In the genomic region with DNA sequence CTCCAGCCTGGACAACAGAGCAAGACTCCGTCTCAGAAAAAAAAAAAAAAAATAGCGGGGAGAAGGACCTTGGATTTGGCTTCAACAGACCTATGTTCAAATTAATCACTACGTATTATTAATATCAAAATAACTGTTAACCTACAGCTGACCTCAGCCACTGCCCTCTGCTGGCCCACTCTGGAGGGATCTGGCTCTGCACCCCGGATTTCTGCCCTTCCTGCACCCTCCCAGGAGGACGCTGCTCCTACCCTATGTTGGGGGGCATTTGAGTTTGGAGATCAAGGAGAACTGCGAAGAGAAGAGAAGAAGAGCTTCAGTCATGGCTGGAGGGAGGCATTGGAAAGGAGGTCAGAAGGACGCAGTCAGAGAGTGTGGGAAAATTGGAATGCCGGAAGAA, we compare ENCODE assay signal across 19 cellular contexts.
DNase-seq lines count a peak whose midpoint lies in the region; ATAC-seq, FAIRE-seq and TF ChIP-seq lines count a peak whose summit lies in the region.
"Had no signal": no experiment of that assay in that cellular context is flagged by ENCODE, and none has a peak within 500 bp of the region (broad histone marks: within the 10 kb centered on the region; RNA-seq: fewer than 3 reads in every experiment).

No MANE protein-coding gene starts in this region.

- in situ Hi-C loops in K562 (cut with MboI): no loop called here

- no peak overlapping the region for H2BK12ac ChIP-seq in H9 (ENCODE audit: insufficient read length, low read depth, low read length)
- H2BK12ac ChIP-seq in mesenchymal stem cell (ENCODE audit: low read length in 2 of 2): no peak overlapping the region

- peaks cover 17 to 19% of the 10 kb centered on the region in 2 experiments for H3K4me1 Mint-ChIP-seq in H9
- H3K4me1 Mint-ChIP-seq: activated B cell treated with CpG ODN at 0.5 μM for 24 hours, IgD-negative memory B cell had no signal

- H3K27me3 Mint-ChIP-seq in H9 (ENCODE audit: low read depth): peaks cover 4% of the 10 kb centered on the region; the same call in 1 of the 2 replicates

- no peak for TF ChIP-seq POLR2A in K562 (conservative IDR thresholded peaks at IDR 0.05)

- no peak overlapping the region for H4K91ac ChIP-seq in H9 (ENCODE audit: insufficient read length, low read depth, low read length)
- H4K91ac ChIP-seq in mesenchymal stem cell (ENCODE audit: low read length): no peak overlapping the region

- DNase-seq in BE2C: no peak
- no peak for DNase-seq in H9
- DNase-seq in K562 (ENCODE audit: extremely low read depth in 1 of 4, low spot score in 3 of 4): no peak
- DNase-seq in mesenchymal stem cell: no peak
- DNase-seq in activated naive CD4-positive, alpha-beta T cell treated with Interleukin-2 at 50 U/mL for 16 hours: no peak
- DNase-seq in NCI-H128 (lab: John Stamatoyannopoulos, UW; ENCODE audit: unreplicated experiment): no peak
- DNase-seq: activated B cell treated with CpG ODN at 0.5 μM for 24 hours, cerebellar nuclear complex, NCI-H1417, NCI-H2171 treated with DMSO at 0.1 percent for 48 hours, NCI-H82, Peyer's patch, testis had no signal

- H3K9me3 ChIP-seq in BE2C (no peaks in the 10 kb centered on the region), H9 (ENCODE audit: control insufficient read depth, low read depth, low read length) (no peaks in the 10 kb centered on the region), K562 (replicated peaks; ENCODE audit: control insufficient read depth, insufficient read depth, low read depth, low read length) (no peaks in the 10 kb centered on the region), mesenchymal stem cell (ENCODE audit: control insufficient read depth, low read length) (no peaks in the 10 kb centered on the region)
- H3K9me3 ChIP-seq: Peyer's patch, testis had no signal

- H3K9ac ChIP-seq in H9 (ENCODE audit: extremely low read depth, insufficient read length, low read length): no peak overlapping the region
- H3K9ac ChIP-seq in K562 (ENCODE audit: insufficient read depth in 1 of 2, low read depth in 2 of 2, low read length in 2 of 2): no peak overlapping the region
- H3K9ac ChIP-seq in mesenchymal stem cell (ENCODE audit: low read length): no peak overlapping the region

- ATAC-seq in K562 (peak; percentile 52; the same call in 2 of the 3 replicates), GM21526 (IDR thresholded peaks at IDR 0.05; ENCODE audit: low FRiP score, unreplicated experiment) (no peak), GM19467 (IDR thresholded peaks at IDR 0.05; ENCODE audit: unreplicated experiment) (no peak)

- no peak overlapping the region for H2AFZ ChIP-seq in H9 (ENCODE audit: low read length)
- H2AFZ ChIP-seq in K562 (ENCODE audit: low read depth, low read length): no peak overlapping the region
- no peak overlapping the region for H2AFZ ChIP-seq in mesenchymal stem cell (ENCODE audit: low read depth, low read length)

- TF ChIP-seq RAD21 in K562 (CRISPR knock-in tag; conservative IDR thresholded peaks at IDR 0.05 in 1 of 2, IDR thresholded peaks at IDR 0.05 in 1 of 2): peak in 1 of 2 experiments; percentile 24; a peak in 2 of 4 replicates

- H2BK120ac ChIP-seq in H9 (ENCODE audit: low read depth, low read length, poor library complexity, severe bottlenecking) (no peak overlapping the region), mesenchymal stem cell (ENCODE audit: low read depth, low read length) (no peak overlapping the region)

- FAIRE-seq in K562 (lab: Jason Lieb, UNC): no peak
- FAIRE-seq: GM18507 had no signal

- POLR2A ChIA-PET in K562 (lab: Yijun Ruan, JAX): interaction anchor here (0.6 kb wide), 1 partner anchor 218 kb away, joined by 3 read pairs; no protein-coding TSS in a partner anchor

- H3K18ac ChIP-seq in H9 (ENCODE audit: insufficient read length, low read depth, low read length) (no peak overlapping the region), mesenchymal stem cell (ENCODE audit: low read depth in 1 of 2, low read length in 2 of 2) (no peak overlapping the region)

- peaks cover 7 to 8% of the 10 kb centered on the region in 2 experiments for H3K9me3 Mint-ChIP-seq in H9
- H3K9me3 Mint-ChIP-seq: activated B cell treated with CpG ODN at 0.5 μM for 24 hours; activated T-helper 2 cell treated with anti-CD3 and anti-CD28 coated beads, Interferon-gamma antibody, Interleukin-2, Interleukin-4, amounts not matched to agents 10 μg/mL and 5 μg/mL and 100 μg/mL, durations not matched to agents 14 hours and 24 hours and 36 hours; IgD-negative memory B cell had no signal

- H3K56ac ChIP-seq in H9 (ENCODE audit: insufficient read length, low read depth, low read length): no peak overlapping the region

- H4K20me1 ChIP-seq in H9 (ENCODE audit: control insufficient read depth, insufficient read depth, insufficient read length) (no peaks in the 10 kb centered on the region), K562 (replicated peaks; ENCODE audit: control insufficient read depth, insufficient read depth, low read length) (no peaks in the 10 kb centered on the region; the same call in 1 of the 2 replicates)

- no peaks in the 10 kb centered on the region for H3K36me3 ChIP-seq in BE2C
- no peaks in the 10 kb centered on the region for H3K36me3 ChIP-seq in K562 (ENCODE audit: control insufficient read depth, insufficient read depth, low read length)
- no peaks in the 10 kb centered on the region for H3K36me3 ChIP-seq in mesenchymal stem cell (ENCODE audit: control insufficient read depth in 1 of 2, insufficient read depth in 2 of 2, low read depth in 1 of 2, low read length in 2 of 2)
- H3K36me3 ChIP-seq: Peyer's patch had no signal

- no peak overlapping the region for H3K4ac ChIP-seq in H9 (ENCODE audit: low read depth, low read length)
- H3K4ac ChIP-seq in mesenchymal stem cell (ENCODE audit: low read depth in 1 of 2, low read length in 2 of 2): no peak overlapping the region

- H2BK20ac ChIP-seq in H9 (ENCODE audit: low read depth, low read length, poor library complexity, severe bottlenecking): no peak overlapping the region

- H3K23ac ChIP-seq in H9 (ENCODE audit: insufficient read length, low read depth, low read length) (no peak overlapping the region), mesenchymal stem cell (ENCODE audit: low read length in 2 of 2) (no peak overlapping the region)

- H3K9me1 ChIP-seq in K562 (ENCODE audit: control insufficient read depth, insufficient read depth, low read length): peaks cover 2% of the 10 kb centered on the region

- no peak overlapping the region for H4K8ac ChIP-seq in H9 (replicated peaks; ENCODE audit: insufficient read length, low read depth, low read length)
- H4K8ac ChIP-seq in mesenchymal stem cell (ENCODE audit: low read length): peak overlapping the region; percentile 39

- BruUV-seq in K562 (replicated peaks; lab: Mats Ljungman, UMichigan): no TSS peak

- H3K79me1 ChIP-seq in H9 (ENCODE audit: insufficient read depth, low read depth, low read length, poor library complexity, severe bottlenecking) (no peaks in the 10 kb centered on the region), mesenchymal stem cell (replicated peaks; ENCODE audit: low read length, poor library complexity, severe bottlenecking) (no peaks in the 10 kb centered on the region)

- H2BK15ac ChIP-seq in H9 (ENCODE audit: low read depth, low read length) (no peak overlapping the region), mesenchymal stem cell (ENCODE audit: low read depth, poor library complexity, severe bottlenecking) (no peak overlapping the region)

- no peaks in the 10 kb centered on the region for H3K27me3 ChIP-seq in BE2C
- H3K27me3 ChIP-seq in H9 (ENCODE audit: insufficient read depth, low read length): no peaks in the 10 kb centered on the region
- peaks cover 61 to 84% of the 10 kb centered on the region in 2 experiments for H3K27me3 ChIP-seq in K562 (ENCODE audit: control insufficient read depth in 2 of 2, insufficient read depth in 2 of 2, low read length in 2 of 2)
- peaks cover 22 to 27% of the 10 kb centered on the region in 2 experiments for H3K27me3 ChIP-seq in mesenchymal stem cell (ENCODE audit: control insufficient read depth in 1 of 2, insufficient read depth in 1 of 2, low read length in 2 of 2)
- H3K27me3 ChIP-seq: Peyer's patch, testis had no signal

- H3K36me3 Mint-ChIP-seq in H9 (ENCODE audit: insufficient read depth in 1 of 3, low read depth in 3 of 3): peaks cover 2 to 6% (median 3%) of the 10 kb centered on the region in 3 experiments; a peak in 4 of 7 replicates
- H3K36me3 Mint-ChIP-seq: IgD-negative memory B cell had no signal

- H3T11ph ChIP-seq in H9 (ENCODE audit: low read length): no peak overlapping the region

- H3K4me3 ChIP-seq in BE2C (ENCODE audit: low read depth, low read length): no peak overlapping the region
- H3K4me3 ChIP-seq in K562: no peak overlapping the region
- no peak overlapping the region for H3K4me3 ChIP-seq in mesenchymal stem cell (ENCODE audit: insufficient read depth in 1 of 2, low read depth in 1 of 2, low read length in 2 of 2)
- H3K4me3 ChIP-seq: Peyer's patch, skin epidermis, testis had no signal

- peak; percentile 16; the same call in 1 of the 2 replicates for TF ChIP-seq CTCF in BE2C (IDR thresholded peaks at IDR 0.05; ENCODE audit: low read depth, low read length)
- peak; percentile 47; the same call in 2 of the 3 replicates for TF ChIP-seq CTCF in H9 (conservative IDR thresholded peaks at IDR 0.05)
- peak; percentile 26 to 44 (median 38); a peak in 3 of 6 replicates for TF ChIP-seq CTCF in K562 (IDR thresholded peaks at IDR 0.05 in 2 of 3, conservative IDR thresholded peaks at IDR 0.05 in 1 of 3; ENCODE audit: insufficient read depth in 2 of 3, low read depth in 1 of 3, low read length in 3 of 3)

- H3K79me2 ChIP-seq in H9 (ENCODE audit: insufficient read depth, low read length) (no peaks in the 10 kb centered on the region), K562 (ENCODE audit: control insufficient read depth, insufficient read depth, low read length) (no peaks in the 10 kb centered on the region)

- H3K4me1 ChIP-seq in BE2C (no peaks in the 10 kb centered on the region), H9 (ENCODE audit: insufficient read depth, low read length) (peaks cover 8% of the 10 kb centered on the region; the same call in 1 of the 2 replicates), K562 (replicated peaks in 1 of 2; ENCODE audit: control insufficient read depth in 2 of 2, insufficient read depth in 2 of 2, low read length in 2 of 2) (peaks cover 0 to 3% of the 10 kb centered on the region in 2 experiments; a peak in 2 of 5 replicates), mesenchymal stem cell (ENCODE audit: control insufficient read depth, insufficient read depth, low read depth, low read length) (peaks cover 4% of the 10 kb centered on the region)
- H3K4me1 ChIP-seq: Peyer's patch had no signal

- no peak overlapping the region for H3K4me3 Mint-ChIP-seq in H9
- H3K4me3 Mint-ChIP-seq: activated B cell treated with CpG ODN at 0.5 μM for 24 hours, IgD-negative memory B cell had no signal

- no peak overlapping the region for H3K27ac ChIP-seq in H9 (ENCODE audit: insufficient read length, low read depth, low read length)
- H3K27ac ChIP-seq in K562 (ENCODE audit: extremely low read depth, low read depth, low read length): no peak overlapping the region
- H3K27ac ChIP-seq in mesenchymal stem cell (ENCODE audit: low read length, poor library complexity, severe bottlenecking): no peak overlapping the region
- H3K27ac ChIP-seq: testis had no signal

- H3K14ac ChIP-seq in H9 (ENCODE audit: insufficient read depth, low read length) (no peak overlapping the region), mesenchymal stem cell (ENCODE audit: low read length in 2 of 2) (no peak overlapping the region)

- intact Hi-C loops in K562 (cut with micrococcal nuclease): no loop called here

- CTCF ChIA-PET in K562 (lab: Yijun Ruan, JAX; ENCODE audit: low intra/inter-chr PET ratio): no interaction called here

- H3K27ac Mint-ChIP-seq in H9: no peak overlapping the region; a peak in 2 of 7 replicates
- H3K27ac Mint-ChIP-seq: activated B cell treated with CpG ODN at 0.5 μM for 24 hours; activated T-helper 2 cell treated with anti-CD3 and anti-CD28 coated beads, Interferon-gamma antibody, Interleukin-2, Interleukin-4, amounts not matched to agents 10 μg/mL and 5 μg/mL and 100 μg/mL, durations not matched to agents 14 hours and 24 hours and 36 hours; IgD-negative memory B cell had no signal

- H2BK5ac ChIP-seq in H9 (ENCODE audit: insufficient read length, low read length) (no peak overlapping the region), mesenchymal stem cell (ENCODE audit: low read depth, low read length, poor library complexity, severe bottlenecking) (no peak overlapping the region)

- no peak for TF ChIP-seq EP300 in K562 (IDR thresholded peaks at IDR 0.05; ENCODE audit: low read length)

- H3K4me2 ChIP-seq in H9 (ENCODE audit: insufficient read depth, insufficient read length, low read length) (no peak overlapping the region), K562 (ENCODE audit: insufficient read depth, low read length) (no peak overlapping the region), mesenchymal stem cell (ENCODE audit: low read length, poor library complexity, severe bottlenecking) (no peak overlapping the region)

- no peak overlapping the region for H4K5ac ChIP-seq in H9 (ENCODE audit: insufficient read length, low read depth, low read length)

- H2AK5ac ChIP-seq in H9 (ENCODE audit: insufficient read length, low read length): no peak overlapping the region
- no peak overlapping the region for H2AK5ac ChIP-seq in mesenchymal stem cell (ENCODE audit: low read length, severe bottlenecking)

- no CpG with 5 or more reads among the region's 8 CpGs for WGBS in H9 (ENCODE audit: extremely low coverage, insufficient read length, low lambda C conversion rate)
- WGBS in K562 (ENCODE audit: insufficient coverage, low coverage, missing lambda C conversion rate): 2% methylated on average over 8 of the region's 8 CpGs
- WGBS in mesenchymal stem cell: 96% methylated on average over 6 of the region's 8 CpGs

- no peaks in the 10 kb centered on the region for H3K23me2 ChIP-seq in H9 (ENCODE audit: insufficient read length, low read depth, low read length, poor library complexity, severe bottlenecking)
